Comparison of ENCODE assay signal across 3 cellular contexts in the genomic region with DNA sequence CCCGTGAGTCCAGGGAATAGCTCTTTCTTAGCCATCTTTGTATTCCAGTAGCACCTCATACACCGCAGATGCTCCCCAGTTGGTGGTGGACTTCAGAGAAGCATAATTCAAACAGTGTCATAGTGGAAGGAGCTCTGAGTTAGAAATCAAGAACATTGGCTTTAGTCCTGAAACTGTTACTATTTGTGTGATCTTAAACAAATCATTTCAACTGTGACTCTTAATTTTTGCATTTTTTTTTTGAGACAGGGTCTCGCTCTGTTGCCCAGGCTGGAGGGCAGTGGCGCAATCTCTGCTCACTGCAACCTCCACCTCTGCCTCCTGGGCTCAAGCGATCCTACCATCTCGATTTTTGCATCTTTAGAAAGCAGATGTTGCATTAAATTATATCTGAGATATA.
TF ChIP-seq lines count a peak whose summit lies in the region.

No MANE protein-coding gene starts in this region.

TF ChIP-seq in SK-N-SH, 30 proteins besides CTCF, POLR2A, EP300 and RAD21:
- no peak for TF ChIP-seq TCF12 (IDR thresholded peaks at IDR 0.05)

TF ChIP-seq in SK-N-SH treated with all-trans-retinoic acid at 6 μM for 48 hours, 23 proteins besides CTCF, POLR2A, EP300 and RAD21:
- TF ChIP-seq, protein P1, sequence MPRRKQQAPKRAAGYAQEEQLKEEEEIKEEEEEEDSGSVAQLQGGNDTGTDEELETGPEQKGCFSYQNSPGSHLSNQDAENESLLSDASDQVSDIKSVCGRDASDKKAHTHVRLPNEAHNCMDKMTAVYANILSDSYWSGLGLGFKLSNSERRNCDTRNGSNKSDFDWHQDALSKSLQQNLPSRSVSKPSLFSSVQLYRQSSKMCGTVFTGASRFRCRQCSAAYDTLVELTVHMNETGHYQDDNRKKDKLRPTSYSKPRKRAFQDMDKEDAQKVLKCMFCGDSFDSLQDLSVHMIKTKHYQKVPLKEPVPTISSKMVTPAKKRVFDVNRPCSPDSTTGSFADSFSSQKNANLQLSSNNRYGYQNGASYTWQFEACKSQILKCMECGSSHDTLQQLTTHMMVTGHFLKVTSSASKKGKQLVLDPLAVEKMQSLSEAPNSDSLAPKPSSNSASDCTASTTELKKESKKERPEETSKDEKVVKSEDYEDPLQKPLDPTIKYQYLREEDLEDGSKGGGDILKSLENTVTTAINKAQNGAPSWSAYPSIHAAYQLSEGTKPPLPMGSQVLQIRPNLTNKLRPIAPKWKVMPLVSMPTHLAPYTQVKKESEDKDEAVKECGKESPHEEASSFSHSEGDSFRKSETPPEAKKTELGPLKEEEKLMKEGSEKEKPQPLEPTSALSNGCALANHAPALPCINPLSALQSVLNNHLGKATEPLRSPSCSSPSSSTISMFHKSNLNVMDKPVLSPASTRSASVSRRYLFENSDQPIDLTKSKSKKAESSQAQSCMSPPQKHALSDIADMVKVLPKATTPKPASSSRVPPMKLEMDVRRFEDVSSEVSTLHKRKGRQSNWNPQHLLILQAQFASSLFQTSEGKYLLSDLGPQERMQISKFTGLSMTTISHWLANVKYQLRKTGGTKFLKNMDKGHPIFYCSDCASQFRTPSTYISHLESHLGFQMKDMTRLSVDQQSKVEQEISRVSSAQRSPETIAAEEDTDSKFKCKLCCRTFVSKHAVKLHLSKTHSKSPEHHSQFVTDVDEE (CRISPR knock-in tag; IDR thresholded peaks at IDR 0.05) = no peak
- no peak for TF ChIP-seq GLIS3 (CRISPR knock-in tag; IDR thresholded peaks at IDR 0.05)
- TF ChIP-seq ZNF8 (CRISPR knock-in tag; IDR thresholded peaks at IDR 0.05) = no peak
- TF ChIP-seq, protein P2, sequence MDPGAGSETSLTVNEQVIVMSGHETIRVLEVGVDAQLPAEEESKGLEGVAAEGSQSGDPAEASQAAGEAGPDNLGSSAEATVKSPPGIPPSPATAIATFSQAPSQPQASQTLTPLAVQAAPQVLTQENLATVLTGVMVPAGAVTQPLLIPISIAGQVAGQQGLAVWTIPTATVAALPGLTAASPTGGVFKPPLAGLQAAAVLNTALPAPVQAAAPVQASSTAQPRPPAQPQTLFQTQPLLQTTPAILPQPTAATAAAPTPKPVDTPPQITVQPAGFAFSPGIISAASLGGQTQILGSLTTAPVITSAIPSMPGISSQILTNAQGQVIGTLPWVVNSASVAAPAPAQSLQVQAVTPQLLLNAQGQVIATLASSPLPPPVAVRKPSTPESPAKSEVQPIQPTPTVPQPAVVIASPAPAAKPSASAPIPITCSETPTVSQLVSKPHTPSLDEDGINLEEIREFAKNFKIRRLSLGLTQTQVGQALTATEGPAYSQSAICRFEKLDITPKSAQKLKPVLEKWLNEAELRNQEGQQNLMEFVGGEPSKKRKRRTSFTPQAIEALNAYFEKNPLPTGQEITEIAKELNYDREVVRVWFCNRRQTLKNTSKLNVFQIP (CRISPR knock-in tag; IDR thresholded peaks at IDR 0.05; ENCODE audit: borderline replicate concordance, low read depth) = no peak
- no peak for TF ChIP-seq ISL1 (CRISPR knock-in tag; IDR thresholded peaks at IDR 0.05)
- TF ChIP-seq RARB (CRISPR knock-in tag; IDR thresholded peaks at IDR 0.05) = no peak
- TF ChIP-seq OSR1 (CRISPR knock-in tag; IDR thresholded peaks at IDR 0.05) = no peak
- TF ChIP-seq, protein P3, sequence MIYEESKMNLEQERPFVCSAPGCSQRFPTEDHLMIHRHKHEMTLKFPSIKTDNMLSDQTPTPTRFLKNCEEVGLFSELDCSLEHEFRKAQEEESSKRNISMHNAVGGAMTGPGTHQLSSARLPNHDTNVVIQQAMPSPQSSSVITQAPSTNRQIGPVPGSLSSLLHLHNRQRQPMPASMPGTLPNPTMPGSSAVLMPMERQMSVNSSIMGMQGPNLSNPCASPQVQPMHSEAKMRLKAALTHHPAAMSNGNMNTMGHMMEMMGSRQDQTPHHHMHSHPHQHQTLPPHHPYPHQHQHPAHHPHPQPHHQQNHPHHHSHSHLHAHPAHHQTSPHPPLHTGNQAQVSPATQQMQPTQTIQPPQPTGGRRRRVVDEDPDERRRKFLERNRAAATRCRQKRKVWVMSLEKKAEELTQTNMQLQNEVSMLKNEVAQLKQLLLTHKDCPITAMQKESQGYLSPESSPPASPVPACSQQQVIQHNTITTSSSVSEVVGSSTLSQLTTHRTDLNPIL (CRISPR knock-in tag; IDR thresholded peaks at IDR 0.05; ENCODE audit: low read depth) = no peak
- no peak for TF ChIP-seq ZNF565 (CRISPR knock-in tag; conservative IDR thresholded peaks at IDR 0.05; ENCODE audit: low read depth)
- no peak for TF ChIP-seq ZFP3 (CRISPR knock-in tag; IDR thresholded peaks at IDR 0.05)
- no peak for TF ChIP-seq ESRRG (CRISPR knock-in tag; IDR thresholded peaks at IDR 0.05)
- no peak for TF ChIP-seq TOX (CRISPR knock-in tag; IDR thresholded peaks at IDR 0.05; ENCODE audit: borderline replicate concordance)
- TF ChIP-seq ZNF70 (CRISPR knock-in tag; IDR thresholded peaks at IDR 0.05) = no peak
- TF ChIP-seq CSDC2 (CRISPR knock-in tag; IDR thresholded peaks at IDR 0.05) = no peak
- TF ChIP-seq, protein P4, sequence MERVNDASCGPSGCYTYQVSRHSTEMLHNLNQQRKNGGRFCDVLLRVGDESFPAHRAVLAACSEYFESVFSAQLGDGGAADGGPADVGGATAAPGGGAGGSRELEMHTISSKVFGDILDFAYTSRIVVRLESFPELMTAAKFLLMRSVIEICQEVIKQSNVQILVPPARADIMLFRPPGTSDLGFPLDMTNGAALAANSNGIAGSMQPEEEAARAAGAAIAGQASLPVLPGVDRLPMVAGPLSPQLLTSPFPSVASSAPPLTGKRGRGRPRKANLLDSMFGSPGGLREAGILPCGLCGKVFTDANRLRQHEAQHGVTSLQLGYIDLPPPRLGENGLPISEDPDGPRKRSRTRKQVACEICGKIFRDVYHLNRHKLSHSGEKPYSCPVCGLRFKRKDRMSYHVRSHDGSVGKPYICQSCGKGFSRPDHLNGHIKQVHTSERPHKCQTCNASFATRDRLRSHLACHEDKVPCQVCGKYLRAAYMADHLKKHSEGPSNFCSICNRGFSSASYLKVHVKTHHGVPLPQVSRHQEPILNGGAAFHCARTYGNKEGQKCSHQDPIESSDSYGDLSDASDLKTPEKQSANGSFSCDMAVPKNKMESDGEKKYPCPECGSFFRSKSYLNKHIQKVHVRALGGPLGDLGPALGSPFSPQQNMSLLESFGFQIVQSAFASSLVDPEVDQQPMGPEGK (CRISPR knock-in tag; IDR thresholded peaks at IDR 0.05; ENCODE audit: borderline replicate concordance) = no peak
- no peak for TF ChIP-seq PPARA (CRISPR knock-in tag; IDR thresholded peaks at IDR 0.05; ENCODE audit: borderline replicate concordance)

TF ChIP-seq in HEK293T, 16 proteins besides CTCF, POLR2A, EP300 and RAD21:
- TF ChIP-seq SUZ12 (IDR thresholded peaks at IDR 0.05) (no peak), CTBP1 (IDR thresholded peaks at IDR 0.05; ENCODE audit: borderline replicate concordance) (no peak), SP1 (IDR thresholded peaks at IDR 0.05) (no peak), FOXK2 (IDR thresholded peaks at IDR 0.05) (no peak), ZNF384 (IDR thresholded peaks at IDR 0.05) (no peak), NFRKB (IDR thresholded peaks at IDR 0.05) (no peak), TARDBP (IDR thresholded peaks at IDR 0.05) (no peak), FOXA1 (IDR thresholded peaks at IDR 0.05) (no peak), FOXM1 (IDR thresholded peaks at IDR 0.05; ENCODE audit: borderline replicate concordance) (no peak), LEF1 (IDR thresholded peaks at IDR 0.05; ENCODE audit: borderline replicate concordance) (no peak), BHLHE40 (IDR thresholded peaks at IDR 0.05; ENCODE audit: borderline replicate concordance) (no peak)
- TF ChIP-seq, protein P5, sequence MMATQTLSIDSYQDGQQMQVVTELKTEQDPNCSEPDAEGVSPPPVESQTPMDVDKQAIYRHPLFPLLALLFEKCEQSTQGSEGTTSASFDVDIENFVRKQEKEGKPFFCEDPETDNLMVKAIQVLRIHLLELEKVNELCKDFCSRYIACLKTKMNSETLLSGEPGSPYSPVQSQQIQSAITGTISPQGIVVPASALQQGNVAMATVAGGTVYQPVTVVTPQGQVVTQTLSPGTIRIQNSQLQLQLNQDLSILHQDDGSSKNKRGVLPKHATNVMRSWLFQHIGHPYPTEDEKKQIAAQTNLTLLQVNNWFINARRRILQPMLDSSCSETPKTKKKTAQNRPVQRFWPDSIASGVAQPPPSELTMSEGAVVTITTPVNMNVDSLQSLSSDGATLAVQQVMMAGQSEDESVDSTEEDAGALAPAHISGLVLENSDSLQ (IDR thresholded peaks at IDR 0.05) = no peak
